ENCODE assay signal across 8 cellular contexts in the genomic region with DNA sequence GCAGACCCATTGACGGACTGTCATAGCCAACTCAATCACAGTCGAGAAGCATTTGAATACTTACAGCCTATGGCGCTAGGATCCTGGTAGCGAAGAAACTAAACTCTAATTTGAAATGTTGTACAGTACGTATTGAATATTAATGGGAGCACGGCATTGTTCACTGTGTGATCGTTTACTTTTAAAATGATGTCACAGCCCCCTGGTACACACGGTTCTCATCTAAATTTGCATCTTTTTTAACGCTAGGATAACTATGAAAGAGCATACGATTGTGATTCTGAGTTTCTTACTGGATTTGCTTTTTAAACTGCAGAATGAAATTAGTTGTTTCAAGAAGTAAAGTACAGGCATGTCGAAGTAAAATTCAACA. TPM values are rescaled to one million over a fixed set of nuclear protein-coding genes. Genes with fewer than 3 reads are reported as not detected.
DNase-seq lines count a peak whose midpoint lies in the region; ATAC-seq, FAIRE-seq and TF ChIP-seq lines count a peak whose summit lies in the region.

No MANE protein-coding gene starts in this region.

- FAIRE-seq in GM19239 (lab: Jason Lieb, UNC), result peak; percentile 87

- intact Hi-C loops in left colon (cut with DNase I, micrococcal nuclease), result loop anchor here in 1 of 2 donors (5.0 kb wide), 1 partner anchor 77 kb away; the partner anchor contains the start of gene FBXL13

- peak overlapping the region; percentile 99 to 100 (median 100) for H3K27ac Mint-ChIP-seq in nephron

- ATAC-seq in HG03565 (IDR thresholded peaks at IDR 0.05; ENCODE audit: unreplicated experiment) (peak; percentile 6), left colon (no peak)

- H3K9me3 Mint-ChIP-seq in nephron, result no peaks in the 10 kb centered on the region

- TF ChIP-seq CTCF in choroid plexus epithelial cell (conservative IDR thresholded peaks at IDR 0.05; ENCODE audit: low read depth, low read length) (no peak), nephron (IDR thresholded peaks at IDR 0.05; ENCODE audit: unreplicated experiment in 3 of 3) (no peak)

- H3K4me3 Mint-ChIP-seq in nephron, result peak overlapping the region; percentile 91 to 94 (median 91)

- H3K4me1 Mint-ChIP-seq in nephron, result peaks cover 40% of the 10 kb centered on the region

- no peak for DNase-seq in GM19239 (ENCODE audit: insufficient read length, low spot score)
- DNase-seq in choroid plexus epithelial cell (ENCODE audit: low read depth), result no peak
- DNase-seq in anterior cingulate cortex (lab: John Stamatoyannopoulos, UW), result no peak
- DNase-seq in SIG-M5 treated with dmso at 0.1 percent for 504 hours (lab: John Stamatoyannopoulos, UW; ENCODE audit: unreplicated experiment), result no peak
- no peak for DNase-seq in left colon
- no peak for DNase-seq in NK-92 (lab: John Stamatoyannopoulos, UW; ENCODE audit: unreplicated experiment)

- H3K27me3 Mint-ChIP-seq in nephron (ENCODE audit: low read depth), result no peaks in the 10 kb centered on the region

- no peaks in the 10 kb centered on the region for H3K36me3 Mint-ChIP-seq in nephron (ENCODE audit: low read depth)

- H3K4me3 ChIP-seq in choroid plexus epithelial cell (ENCODE audit: low read depth, low read length), result peak overlapping the region; percentile 80

RNA-seq across cellular contexts. Expression of gene NAPEPLD, which starts 0.9 kb away (rescaled TPM):
- 10 to 100 TPM; 47.5 to 66.5 TPM for total RNA-seq in left colon
